Comparison of ENCODE assay signal across 13 cellular contexts in genomic region chr12:57134949-57135348, GRCh38. TPM values are rescaled to one million over a fixed set of nuclear protein-coding genes. Genes with fewer than 3 reads are reported as not detected.
A peak's percentile ranks its signal among the peaks of the same experiment; 100 is the strongest.
DNase-seq lines count a peak whose midpoint lies in the region; ATAC-seq, FAIRE-seq and TF ChIP-seq lines count a peak whose summit lies in the region.
"Had no signal": no experiment of that assay in that cellular context is flagged by ENCODE, and none has a peak within 500 bp of the region (broad histone marks: within the 10 kb centered on the region; RNA-seq: fewer than 3 reads in every experiment).

No MANE protein-coding gene starts in this region.

- no peak overlapping the region for H3K4me3 Mint-ChIP-seq in CD4-positive, alpha-beta T cell
- H3K4me3 Mint-ChIP-seq: activated CD4-positive, alpha-beta T cell treated with anti-CD3 and anti-CD28 coated beads for 36 hours had no signal

- peak overlapping the region; percentile 83; the same call in 1 of the 2 replicates for H2BK5ac ChIP-seq in H1 (ENCODE audit: low read depth, low read length)

- H4K20me1 ChIP-seq in H1 (replicated peaks in 1 of 2; ENCODE audit: control insufficient read depth in 1 of 2, insufficient read depth in 2 of 2, low read length in 2 of 2) = peaks cover 9 to 20% of the 10 kb centered on the region in 2 experiments

- no peak overlapping the region for H3K56ac ChIP-seq in H1 (replicated peaks; ENCODE audit: insufficient read length, low read depth, low read length)

- H3K27me3 ChIP-seq in H1 (replicated peaks in 1 of 4; ENCODE audit: control insufficient read depth in 3 of 4, extremely low read depth in 1 of 4, insufficient read depth in 3 of 4, low read length in 3 of 4) (no peaks in the 10 kb centered on the region), mucosa of rectum (ENCODE audit: control insufficient read depth in 2 of 2, insufficient read depth in 2 of 2, low read length in 2 of 2) (no peaks in the 10 kb centered on the region), testis (no peaks in the 10 kb centered on the region)
- H3K27me3 ChIP-seq in CD4-positive, alpha-beta T cell (ENCODE audit: control insufficient read depth, insufficient read depth, low read length) = no peaks in the 10 kb centered on the region

- no peak overlapping the region for H2BK120ac ChIP-seq in H1 (replicated peaks; ENCODE audit: low read depth, low read length)

- POLR2A ChIA-PET in H1 (lab: Charles Lee; ENCODE audit: partially characterized antibody) = interaction anchor here (0.6 to 5.6 kb wide), 14 partner anchors 7 to 1053 kb away, joined by 3 to 38 read pairs (median 6); partner anchors contain the start of genes LRP1, LRP1-AS, SHMT2 and STAT6
- POLR2A ChIA-PET in CD4-positive, alpha-beta T cell (lab: Charles Lee) = no interaction called here

- no peak overlapping the region for H3K23ac ChIP-seq in H1 (ENCODE audit: insufficient read length)

- no peaks in the 10 kb centered on the region for H3K36me3 Mint-ChIP-seq in CD4-positive, alpha-beta T cell (ENCODE audit: low read depth)

- no peak for TF ChIP-seq EP300 in H1 (IDR thresholded peaks at IDR 0.05; ENCODE audit: borderline replicate concordance in 1 of 2, low read depth in 2 of 2, low read length in 2 of 2)

- TF ChIP-seq POLR2A in H1 (IDR thresholded peaks at IDR 0.05; ENCODE audit: control extremely low read depth in 1 of 2, low read depth in 2 of 2, low read length in 2 of 2) (no peak), testis (IDR thresholded peaks at IDR 0.05) (no peak)

- no peak overlapping the region for H3K4ac ChIP-seq in H1 (replicated peaks; ENCODE audit: insufficient read length, low read depth, low read length)

- H2BK12ac ChIP-seq in H1 (ENCODE audit: low read depth, low read length) = no peak overlapping the region

- 83% methylated on average over 9 of the region's 9 CpGs; no CpG with 5 or more reads in 1 of the 2 experiments for WGBS in H1 (ENCODE audit: extremely low coverage in 1 of 2, insufficient coverage in 1 of 2, insufficient read length in 1 of 2, insufficient replicate concordance in 2 of 2, low coverage in 1 of 2, low lambda C conversion rate in 2 of 2, missing lambda C conversion rate in 1 of 2), 2 experiments
- WGBS in testis, 2 donors = 55 to 67% methylated on average over 9 of the region's 9 CpGs

- TF ChIP-seq RAD21 in H1 (IDR thresholded peaks at IDR 0.05 in 1 of 2, conservative IDR thresholded peaks at IDR 0.05 in 1 of 2; ENCODE audit: low read depth in 2 of 2, low read length in 2 of 2) = no peak

- peaks cover 6% of the 10 kb centered on the region for H3K4me1 Mint-ChIP-seq in CD4-positive, alpha-beta T cell (ENCODE audit: low read depth)

- no peak overlapping the region for H3K27ac Mint-ChIP-seq in CD4-positive, alpha-beta T cell
- H3K27ac Mint-ChIP-seq: activated CD4-positive, alpha-beta T cell treated with anti-CD3 and anti-CD28 coated beads for 36 hours had no signal

- TF ChIP-seq CTCF in H1 (IDR thresholded peaks at IDR 0.05; ENCODE audit: control extremely low read depth in 1 of 3, insufficient read depth in 1 of 3, low read depth in 1 of 3, low read length in 3 of 3) = no peak
- TF ChIP-seq CTCF in testis (IDR thresholded peaks at IDR 0.05) = no peak
- no peak for TF ChIP-seq CTCF in CD4-positive, alpha-beta T cell (IDR thresholded peaks at IDR 0.05)

- H4K5ac ChIP-seq in H1 (ENCODE audit: insufficient read length, low read depth, low read length) = no peak overlapping the region

- no peak overlapping the region for H4K8ac ChIP-seq in H1 (ENCODE audit: extremely low read depth, insufficient read depth, low read length)

- H2BK20ac ChIP-seq in H1 (ENCODE audit: low read length) = 0 out of 2 replicates have a peak overlapping the region, but pooled peaks have one; percentile 72

- peak overlapping the region; percentile 58; the same call in 1 of the 2 replicates for H2AK5ac ChIP-seq in H1 (ENCODE audit: low read depth, low read length)

- CTCF ChIA-PET in H1 (lab: Charles Lee; ENCODE audit: partially characterized antibody) = interaction anchor here (0.9 to 6.5 kb wide), 9 partner anchors 11 to 79 kb away, joined by 3 to 76 read pairs (median 5); partner anchors contain the start of gene STAT6
- CTCF ChIA-PET in CD4-positive, alpha-beta T cell (lab: Charles Lee) = interaction anchor here (1.0 kb wide), 1 partner anchor 10 kb away, joined by 4 read pairs; no protein-coding TSS in a partner anchor

- no peaks in the 10 kb centered on the region for H3K9me3 Mint-ChIP-seq in CD4-positive, alpha-beta T cell

- H3K4me2 ChIP-seq in H1 (ENCODE audit: insufficient read depth in 1 of 2, low read depth in 2 of 2, low read length in 2 of 2) = peak overlapping the region; percentile 58 to 72

- no peak overlapping the region for H2BK15ac ChIP-seq in H1 (ENCODE audit: low read length)

- H3K9me3 ChIP-seq in H1 (ENCODE audit: insufficient read depth in 2 of 2, low read depth in 1 of 2, low read length in 1 of 2) (no peaks in the 10 kb centered on the region), mucosa of rectum (ENCODE audit: control insufficient read depth in 2 of 2, low read length in 2 of 2) (no peaks in the 10 kb centered on the region), testis (no peaks in the 10 kb centered on the region)
- H3K9me3 ChIP-seq in CD4-positive, alpha-beta T cell (ENCODE audit: control insufficient read depth, low read length) = no peaks in the 10 kb centered on the region

- intact Hi-C loops in testis (cut with DNase I; ENCODE audit: low total_unique reads) = no loop called here
- intact Hi-C loops in CD4-positive, alpha-beta T cell (cut with DNase I, micrococcal nuclease) = no loop called here

- H3K9ac ChIP-seq in H1 (replicated peaks in 1 of 4; ENCODE audit: extremely low read depth in 1 of 4, low read depth in 3 of 4, low read length in 3 of 4) (0 out of 7 replicates have a peak overlapping the region, but pooled peaks of 1 of the 4 experiments have one; percentile 1), mucosa of rectum (ENCODE audit: low read depth in 1 of 2, low read length in 2 of 2) (no peak overlapping the region)

- no peak for FAIRE-seq in H1 (lab: Jason Lieb, UNC)

- ATAC-seq in CD4-positive, alpha-beta T cell (ENCODE audit: poor library complexity) = no peak
- ATAC-seq in activated CD4-positive, CD25-positive, alpha-beta regulatory T cell treated with anti-CD3 and anti-CD28 coated beads, Interleukin-2, amount 50 U/mL, for 24 hours = no peak
- ATAC-seq in GM21737 (IDR thresholded peaks at IDR 0.05; ENCODE audit: unreplicated experiment) = no peak
- ATAC-seq: activated CD4-positive, alpha-beta T cell treated with anti-CD3 and anti-CD28 coated beads for 36 hours; naive thymus-derived CD4-positive, alpha-beta T cell had no signal

- peak overlapping the region; percentile 38 for H3K18ac ChIP-seq in H1 (ENCODE audit: extremely low read depth, low read length)

- no peak overlapping the region for H2AFZ ChIP-seq in H1 (ENCODE audit: low read length)

- H3K27me3 Mint-ChIP-seq in CD4-positive, alpha-beta T cell = no peaks in the 10 kb centered on the region
- H3K27me3 Mint-ChIP-seq: activated CD4-positive, alpha-beta T cell treated with anti-CD3 and anti-CD28 coated beads for 36 hours had no signal

- H4K91ac ChIP-seq in H1 (replicated peaks; ENCODE audit: insufficient read length, low read length) = no peak overlapping the region

- H3K27ac ChIP-seq in H1 (ENCODE audit: low read depth, low read length) (peak overlapping the region; percentile 28; the same call in 1 of the 2 replicates), mucosa of rectum (ENCODE audit: low read depth in 2 of 2, low read length in 2 of 2) (peak overlapping the region; percentile 72 to 82), testis (peak overlapping the region; percentile 18 to 98)
- no peak overlapping the region for H3K27ac ChIP-seq in CD4-positive, alpha-beta T cell (ENCODE audit: low read depth, low read length)

- H3K79me2 ChIP-seq in H1 (ENCODE audit: control insufficient read depth in 1 of 2, insufficient read depth in 2 of 2, low read length in 2 of 2) = peaks cover 5 to 82% of the 10 kb centered on the region in 2 experiments; a peak in 3 of 4 replicates

- peak overlapping the region in 1 of 4 experiments; percentile 47; a peak in 2 of 8 replicates for H3K4me3 ChIP-seq in H1 (ENCODE audit: extremely low read depth in 1 of 4, insufficient read depth in 2 of 4, low read depth in 3 of 4, low read length in 4 of 4)
- H3K4me3 ChIP-seq in mucosa of rectum (ENCODE audit: low read length in 2 of 2) = no peak overlapping the region
- H3K4me3 ChIP-seq in testis = no peak overlapping the region

- H3K36me3 ChIP-seq in H1 (ENCODE audit: control insufficient read depth in 2 of 4, insufficient read depth in 4 of 4, low read length in 3 of 4) (peaks cover 10 to 22% (median 16%) of the 10 kb centered on the region in 4 experiments), mucosa of rectum (ENCODE audit: control insufficient read depth in 2 of 2, insufficient read depth in 2 of 2, low read length in 2 of 2) (peaks cover 5 to 7% of the 10 kb centered on the region in 2 donors), testis (ENCODE audit: low read depth, missing control alignments) (no peaks in the 10 kb centered on the region)

- H3K4me1 ChIP-seq in H1 (replicated peaks in 1 of 4; ENCODE audit: control insufficient read depth in 3 of 4, insufficient read depth in 4 of 4, low read length in 3 of 4) = peaks cover 25 to 58% (median 35%) of the 10 kb centered on the region in 4 experiments
- peaks cover 37 to 50% of the 10 kb centered on the region in 2 donors for H3K4me1 ChIP-seq in mucosa of rectum (ENCODE audit: control insufficient read depth in 2 of 2, insufficient read depth in 2 of 2, low read length in 2 of 2)
- H3K4me1 ChIP-seq in testis = peaks cover 80% of the 10 kb centered on the region

- no peak overlapping the region for H3K14ac ChIP-seq in H1 (ENCODE audit: insufficient read length)

- H3K79me1 ChIP-seq in H1 (ENCODE audit: low read depth, low read length) = peaks cover 21% of the 10 kb centered on the region

- no peaks in the 10 kb centered on the region for H3K23me2 ChIP-seq in H1 (ENCODE audit: low read depth, low read length)

- DNase-seq in HuH-7.5 (ENCODE audit: low spot score) (peak; percentile 6), H1 (ENCODE audit: low read depth in 1 of 2, low spot score in 2 of 2) (no peak), testis (no peak), NCI-H2107 treated with DMSO at 0.1 percent for 48 hours (lab: John Stamatoyannopoulos, UW; ENCODE audit: unreplicated experiment) (no peak)
- DNase-seq in CD4-positive, alpha-beta T cell = no peak
- DNase-seq: activated CD4-positive, alpha-beta T cell treated with anti-CD3 and anti-CD28 coated beads for 36 hours; NCI-H1048; NCI-H526 treated with DMSO at 0.1 percent for 48 hours; stimulated activated CD4-positive, alpha-beta T cell treated with anti-CD3 and anti-CD28 coated beads, Interleukin-4, amount 100 ng/mL, for 1 hour had no signal

RNA-seq across cellular contexts. Expression of gene LRP1, which starts 6.7 kb away (rescaled TPM):
- 92.5 and 99.1 TPM in 2 replicates for total RNA-seq in H1 (2021; fragmentation: NEBNext Ultra II Directional; extraction: Animal tissue kit (Norgen Biotek cat#: 25700))
- 35.3 and 59.0 TPM in 2 replicates for polyA plus RNA-seq in H1 (2011; rRNA removed)
- polyA plus RNA-seq in H1 (2011; cell fraction: cytosol; rRNA removed) = 32.8 TPM
- 168 TPM for polyA plus RNA-seq in H1 (2011; cell fraction: nucleus; rRNA removed)
- 61.6 to 121 TPM (median 97.9 TPM) in 4 replicates for polyA plus RNA-seq in H1 (2012, experiment 1 of 2)
- polyA plus RNA-seq in H1 (2012, experiment 2 of 2) = 64.6 TPM
- polyA plus RNA-seq in H1 (2013, experiment 1 of 2) = 72.6 TPM
- 45.3 TPM for polyA plus RNA-seq in H1 (2013, experiment 2 of 2)
- polyA minus RNA-seq in H1 (2011; rRNA and poly(A)+ RNA removed) = 137 and 189 TPM in 2 replicates
- polyA minus RNA-seq in H1 (2011; cell fraction: cytosol; rRNA and poly(A)+ RNA removed) = 104 TPM
- polyA minus RNA-seq in H1 (2011; cell fraction: nucleus; rRNA and poly(A)+ RNA removed) = 104 TPM
- total RNA-seq in testis = 100 to 1,000 TPM; 135 to 200 TPM
- 82.4 TPM for polyA plus RNA-seq in testis (ENCODE audit: insufficient read depth, low read depth, low replicate concordance)
- 1 to 10 TPM; 6.6 to 8.5 TPM for total RNA-seq in CD4-positive, alpha-beta T cell

RNA-seq across cellular contexts. Expression of gene LRP1-AS, which starts 12.5 kb away (rescaled TPM):
- total RNA-seq in H1 (2021; fragmentation: NEBNext Ultra II Directional; extraction: Animal tissue kit (Norgen Biotek cat#: 25700)) = not detected in 2 replicates
- polyA plus RNA-seq in H1 (2011; rRNA removed) = not detected in 2 replicates
- not detected for polyA plus RNA-seq in H1 (2011; cell fraction: cytosol; rRNA removed)
- not detected for polyA plus RNA-seq in H1 (2011; cell fraction: nucleus; rRNA removed)
- not detected in 4 replicates for polyA plus RNA-seq in H1 (2012, experiment 1 of 2)
- not detected for polyA plus RNA-seq in H1 (2012, experiment 2 of 2)
- not detected for polyA plus RNA-seq in H1 (2013, experiment 1 of 2)
- polyA plus RNA-seq in H1 (2013, experiment 2 of 2) = not detected
- polyA minus RNA-seq in H1 (2011; rRNA and poly(A)+ RNA removed) = not detected in 2 replicates
- polyA minus RNA-seq in H1 (2011; cell fraction: cytosol; rRNA and poly(A)+ RNA removed) = not detected
- not detected for polyA minus RNA-seq in H1 (2011; cell fraction: nucleus; rRNA and poly(A)+ RNA removed)
- not detected for total RNA-seq in testis
- not detected for polyA plus RNA-seq in testis (ENCODE audit: insufficient read depth, low read depth, low replicate concordance)
- not detected for total RNA-seq in CD4-positive, alpha-beta T cell
- total RNA-seq: activated CD4-positive, alpha-beta T cell treated with anti-CD3 and anti-CD28 coated beads for 36 hours; naive thymus-derived CD4-positive, alpha-beta T cell had no signal
- polyA plus RNA-seq: naive thymus-derived CD4-positive, alpha-beta T cell had no signal

RNA-seq across cellular contexts. Expression of gene STAT6, which starts 23.8 kb away (rescaled TPM):
- 26.8 and 32.9 TPM in 2 replicates for total RNA-seq in H1 (2021; fragmentation: NEBNext Ultra II Directional; extraction: Animal tissue kit (Norgen Biotek cat#: 25700))
- polyA plus RNA-seq in H1 (2011; rRNA removed) (38.7 and 52.2 TPM in 2 replicates), testis (ENCODE audit: insufficient read depth, low read depth, low replicate concordance) (53.2 TPM)
- 42.9 TPM for polyA plus RNA-seq in H1 (2011; cell fraction: cytosol; rRNA removed)
- polyA plus RNA-seq in H1 (2011; cell fraction: nucleus; rRNA removed) = 104 TPM
- 32.8 to 37.0 TPM (median 34.7 TPM) in 4 replicates for polyA plus RNA-seq in H1 (2012, experiment 1 of 2)
- polyA plus RNA-seq in H1 (2012, experiment 2 of 2) = 21.8 TPM
- 26.6 TPM for polyA plus RNA-seq in H1 (2013, experiment 1 of 2)
- polyA plus RNA-seq in H1 (2013, experiment 2 of 2) = 28.7 TPM
- 32.3 and 34.6 TPM in 2 replicates for polyA minus RNA-seq in H1 (2011; rRNA and poly(A)+ RNA removed)
- 11.3 TPM for polyA minus RNA-seq in H1 (2011; cell fraction: cytosol; rRNA and poly(A)+ RNA removed)
- 30.5 TPM for polyA minus RNA-seq in H1 (2011; cell fraction: nucleus; rRNA and poly(A)+ RNA removed)
- total RNA-seq in testis = 10 to 100 TPM; 66.2 to 81.5 TPM
- 100 to 1,000 TPM; 133 to 144 TPM for total RNA-seq in CD4-positive, alpha-beta T cell

RNA-seq across cellular contexts. Expression of gene NAB2, which starts 46.0 kb away (rescaled TPM):
- 20.6 and 20.9 TPM in 2 replicates for total RNA-seq in H1 (2021; fragmentation: NEBNext Ultra II Directional; extraction: Animal tissue kit (Norgen Biotek cat#: 25700))
- polyA plus RNA-seq in H1 (2011; rRNA removed) (23.5 and 30.8 TPM in 2 replicates), testis (ENCODE audit: insufficient read depth, low read depth, low replicate concordance) (31.4 TPM)
- 23.9 TPM for polyA plus RNA-seq in H1 (2011; cell fraction: cytosol; rRNA removed)
- 31.8 TPM for polyA plus RNA-seq in H1 (2011; cell fraction: nucleus; rRNA removed)
- 18.8 to 24.4 TPM (median 22.7 TPM) in 4 replicates for polyA plus RNA-seq in H1 (2012, experiment 1 of 2)
- polyA plus RNA-seq in H1 (2012, experiment 2 of 2) = 22.8 TPM
- polyA plus RNA-seq in H1 (2013, experiment 1 of 2) = 12.4 TPM
- 11.5 TPM for polyA plus RNA-seq in H1 (2013, experiment 2 of 2)
- 12.2 and 22.2 TPM in 2 replicates for polyA minus RNA-seq in H1 (2011; rRNA and poly(A)+ RNA removed)
- 17.3 TPM for polyA minus RNA-seq in H1 (2011; cell fraction: cytosol; rRNA and poly(A)+ RNA removed)
- 13.8 TPM for polyA minus RNA-seq in H1 (2011; cell fraction: nucleus; rRNA and poly(A)+ RNA removed)
- total RNA-seq in testis = 10 to 100 TPM; 45.7 to 59.5 TPM
- 1 to 10 TPM; 4.8 to 6.1 TPM for total RNA-seq in CD4-positive, alpha-beta T cell

RNA-seq across cellular contexts. Expression of gene NEMP1, which starts 56.4 kb away (rescaled TPM):
- 41.6 and 43.2 TPM in 2 replicates for total RNA-seq in H1 (2021; fragmentation: NEBNext Ultra II Directional; extraction: Animal tissue kit (Norgen Biotek cat#: 25700))
- polyA plus RNA-seq in H1 (2011; rRNA removed) = 21.3 and 30.1 TPM in 2 replicates
- 30.3 TPM for polyA plus RNA-seq in H1 (2011; cell fraction: cytosol; rRNA removed)
- polyA plus RNA-seq in H1 (2011; cell fraction: nucleus; rRNA removed) = 32.0 TPM
- polyA plus RNA-seq in H1 (2012, experiment 1 of 2) = 16.4 to 26.7 TPM (median 21.6 TPM) in 4 replicates
- 2.0 TPM for polyA plus RNA-seq in H1 (2012, experiment 2 of 2)
- 35.2 TPM for polyA plus RNA-seq in H1 (2013, experiment 1 of 2)
- 38.0 TPM for polyA plus RNA-seq in H1 (2013, experiment 2 of 2)
- polyA minus RNA-seq in H1 (2011; rRNA and poly(A)+ RNA removed) = 36.9 and 49.7 TPM in 2 replicates
- polyA minus RNA-seq in H1 (2011; cell fraction: cytosol; rRNA and poly(A)+ RNA removed) = 15.9 TPM
- polyA minus RNA-seq in H1 (2011; cell fraction: nucleus; rRNA and poly(A)+ RNA removed) = 23.5 TPM
- 10 to 100 TPM; 18.1 to 18.2 TPM for total RNA-seq in testis
- polyA plus RNA-seq in testis (ENCODE audit: insufficient read depth, low read depth, low replicate concordance) = 15.9 TPM
- total RNA-seq in CD4-positive, alpha-beta T cell = 1 to 10 TPM; 7.2 to 9.9 TPM
